Comparison of ENCODE assay signal across 8 cellular contexts in genomic region chr6:33161354-33162320, GRCh38. TPM values are rescaled to one million over a fixed set of nuclear protein-coding genes. Genes with fewer than 3 reads are reported as not detected.
A peak's percentile ranks its signal among the peaks of the same experiment; 100 is the strongest.
DNase-seq lines count a peak whose midpoint lies in the region; ATAC-seq, FAIRE-seq and TF ChIP-seq lines count a peak whose summit lies in the region.

No MANE protein-coding gene starts in this region.

- peak overlapping the region; percentile 65 for H3K27ac Mint-ChIP-seq in activated B cell treated with CpG ODN at 0.5 μM for 24 hours

- H3K27me3 Mint-ChIP-seq in activated B cell treated with CpG ODN at 0.5 μM for 24 hours = peaks cover 1% of the 10 kb centered on the region

- no peaks in the 10 kb centered on the region for H3K9me3 ChIP-seq in spleen

- H3K9me3 Mint-ChIP-seq in activated B cell treated with CpG ODN at 0.5 μM for 24 hours = no peaks in the 10 kb centered on the region

- POLR2A ChIA-PET in activated B cell treated with CpG ODN at 0.5 μM for 24 hours (lab: Charles Lee) = interaction anchor here (0.5 to 1.9 kb wide), 9 partner anchors 15 to 323 kb away, joined by 3 to 14 read pairs (median 4); partner anchors contain the start of genes HSD17B8, RING1, RXRB and SLC39A7

- peak; percentile 98 for ATAC-seq in activated B cell treated with CpG ODN at 0.5 μM for 24 hours (ENCODE audit: low read depth)

- peak overlapping the region; percentile 92 for H3K4me3 Mint-ChIP-seq in activated B cell treated with CpG ODN at 0.5 μM for 24 hours

- peaks cover 13% of the 10 kb centered on the region for H3K4me1 Mint-ChIP-seq in activated B cell treated with CpG ODN at 0.5 μM for 24 hours

- H3K4me1 ChIP-seq in spleen = peaks cover 0 to 22% (median 15%) of the 10 kb centered on the region in 6 donors

- peak; percentile 23 for FAIRE-seq in bronchial epithelial cell (lab: Jason Lieb, UNC)

- peak overlapping the region; percentile 41 for H3K4me3 ChIP-seq in bronchial epithelial cell (ENCODE audit: low read depth, low read length)
- peak overlapping the region; percentile 24 to 69 (median 45) for H3K4me3 ChIP-seq in spleen

- CTCF ChIA-PET in activated B cell treated with CpG ODN at 0.5 μM for 24 hours (lab: Charles Lee) = interaction anchor here (0.6 to 2.7 kb wide), 12 partner anchors 11 to 184 kb away, joined by 3 to 21 read pairs (median 3); partner anchors contain the start of gene RING1

- DNase-seq in C1 segment of cervical spinal cord (lab: John Stamatoyannopoulos, UW) = peak in 13 of 14 donors; percentile 18 to 81 (median 59)
- peak; percentile 90 for DNase-seq in GM20000 (ENCODE audit: low spot score)
- peak; percentile 35 for DNase-seq in NCI-H146 (lab: John Stamatoyannopoulos, UW)
- peak; percentile 84 for DNase-seq in activated B cell treated with CpG ODN at 0.5 μM for 24 hours
- peak; percentile 23 for DNase-seq in bronchial epithelial cell (ENCODE audit: low read depth)
- peak; percentile 54 for DNase-seq in iris pigment epithelial cell (ENCODE audit: low read depth)
- peak; percentile 96 for DNase-seq in spleen
- no peak for DNase-seq in NCI-H128 (lab: John Stamatoyannopoulos, UW; ENCODE audit: unreplicated experiment)

- peak; percentile 93 for TF ChIP-seq CTCF in GM20000 (IDR thresholded peaks at IDR 0.05; ENCODE audit: extremely low read depth, missing control alignments)
- TF ChIP-seq CTCF in activated B cell treated with CpG ODN at 0.5 μM for 24 hours (IDR thresholded peaks at IDR 0.05) = peak; percentile 47
- peak; percentile 98 for TF ChIP-seq CTCF in bronchial epithelial cell (IDR thresholded peaks at IDR 0.05; ENCODE audit: insufficient read depth, low read length, severe bottlenecking)
- peak; percentile 81 to 98 (median 94) for TF ChIP-seq CTCF in spleen (IDR thresholded peaks at IDR 0.05 in 8 of 11, conservative IDR thresholded peaks at IDR 0.05 in 3 of 11)

- H3K27me3 ChIP-seq in bronchial epithelial cell (ENCODE audit: control insufficient read depth, insufficient read depth, low read length) = peaks cover 4% of the 10 kb centered on the region
- no peaks in the 10 kb centered on the region for H3K27me3 ChIP-seq in spleen (replicated peaks in 1 of 7)

- no peaks in the 10 kb centered on the region for H3K36me3 Mint-ChIP-seq in activated B cell treated with CpG ODN at 0.5 μM for 24 hours (ENCODE audit: low read depth)

- 6 to 12% (median 11%) methylated on average over 43 to 58 of the region's 58 CpGs for WGBS in spleen, 5 donors

- H3K27ac ChIP-seq in spleen = peak overlapping the region in 6 of 8 donors; percentile 44 to 72 (median 60)

- intact Hi-C loops in activated B cell treated with CpG ODN at 0.5 μM for 24 hours (cut with micrococcal nuclease) = loop anchor here (1.0 to 5.0 kb wide), 4 partner anchors 36 to 136 kb away; partner anchors contain the start of gene RGL2
- intact Hi-C loops in spleen (cut with DNase I; ENCODE audit: low total_unique reads) = loop anchor here (2.0 kb wide), 1 partner anchor 87 kb away; no protein-coding TSS in a partner anchor

- H3K36me3 ChIP-seq in bronchial epithelial cell (ENCODE audit: control insufficient read depth, insufficient read depth, low read length) (no peaks in the 10 kb centered on the region), spleen (no peaks in the 10 kb centered on the region)

- no peak for TF ChIP-seq POLR2A in spleen (IDR thresholded peaks at IDR 0.05)

RNA-seq across cellular contexts. Expression of gene COL11A2, which starts 30.6 kb away (rescaled TPM):
- total RNA-seq in activated B cell treated with CpG ODN at 0.5 μM for 24 hours (0.32 and 0.47 TPM in 2 replicates), bronchial epithelial cell (under 0.01 TPM in 2 replicates), spleen (1 to 10 TPM in 6 of 7 donors, under 1 TPM in 1; 0.79 to 2.4 (median 1.3) TPM)
- 1 to 10 TPM in 2 of 3 donors, under 1 TPM in 1; 0.68 to 2.2 (median 1.8) TPM for polyA plus RNA-seq in spleen

RNA-seq across cellular contexts. Expression of gene RXRB, which starts 38.8 kb away (rescaled TPM):
- total RNA-seq in activated B cell treated with CpG ODN at 0.5 μM for 24 hours = 72.4 and 74.3 TPM in 2 replicates
- total RNA-seq in bronchial epithelial cell = 13.2 and 15.3 TPM in 2 replicates
- total RNA-seq in spleen = 10 to 100 TPM; 30.9 to 66.8 (median 54.2) TPM
- 10 to 100 TPM; 29.1 to 72.4 (median 53.0) TPM for polyA plus RNA-seq in spleen

RNA-seq across cellular contexts. Expression of gene SLC39A7, which starts 39.0 kb away (rescaled TPM):
- total RNA-seq in activated B cell treated with CpG ODN at 0.5 μM for 24 hours (31.7 and 35.2 TPM in 2 replicates), bronchial epithelial cell (90.4 and 94.0 TPM in 2 replicates), spleen (10 to 100 TPM; 42.8 to 58.7 (median 48.8) TPM)
- polyA plus RNA-seq in spleen = 10 to 100 TPM; 28.8 to 42.3 (median 33.8) TPM

RNA-seq across cellular contexts. Expression of gene HSD17B8, which starts 42.8 kb away (rescaled TPM):
- total RNA-seq in activated B cell treated with CpG ODN at 0.5 μM for 24 hours (12.3 TPM in 2 replicates), bronchial epithelial cell (59.8 and 76.4 TPM in 2 replicates), spleen (10 to 100 TPM in 5 of 7 donors, 1 to 10 TPM in 2; 8.7 to 20.1 (median 14.9) TPM)
- 10 to 100 TPM; 15.8 to 24.1 (median 16.5) TPM for polyA plus RNA-seq in spleen

RNA-seq across cellular contexts. Expression of gene RING1, which starts 46.7 kb away (rescaled TPM):
- total RNA-seq in activated B cell treated with CpG ODN at 0.5 μM for 24 hours (41.7 and 43.8 TPM in 2 replicates), bronchial epithelial cell (43.4 and 50.7 TPM in 2 replicates), spleen (10 to 100 TPM; 13.4 to 37.8 (median 29.6) TPM)
- 10 to 100 TPM; 29.2 to 42.3 (median 32.5) TPM for polyA plus RNA-seq in spleen

Comparison
In these comparisons a context has a peak if more than half of its experiments do, and no peak if none do; other contexts are left out.
1. CTCF ChIP-seq: peak in every context shown above with its lines; median percentile 98 in bronchial epithelial cell; 94 in spleen; 93 in GM20000; 47 in activated B cell treated with CpG ODN at 0.5 μM for 24 hours.